ENCODE assay signal across 8 cellular contexts in genomic region chr19:12695514-12695913, GRCh38. TPM values are rescaled to one million over a fixed set of nuclear protein-coding genes. Genes with fewer than 3 reads are reported as not detected.
DNase-seq lines count a peak whose midpoint lies in the region; ATAC-seq and TF ChIP-seq lines count a peak whose summit lies in the region.

No MANE protein-coding gene starts in this region.

- ATAC-seq in activated naive CD8-positive, alpha-beta T cell treated with anti-CD3 and anti-CD28 coated beads, Interleukin-2, amount 10 ng/mL, durations not matched to agents 7 days and 5 days (ENCODE audit: low read depth): no peak
- ATAC-seq in GM21737 (IDR thresholded peaks at IDR 0.05; ENCODE audit: unreplicated experiment): no peak

- no peaks in the 10 kb centered on the region for H3K9me3 Mint-ChIP-seq in activated naive CD4-positive, alpha-beta T cell treated with anti-CD3 and anti-CD28 coated beads, Interleukin-2, amount 10 ng/mL, durations not matched to agents 7 days and 5 days
- no peaks in the 10 kb centered on the region for H3K9me3 Mint-ChIP-seq in activated naive CD8-positive, alpha-beta T cell treated with anti-CD3 and anti-CD28 coated beads, Interleukin-2, amount 10 ng/mL, durations not matched to agents 7 days and 5 days
- no peaks in the 10 kb centered on the region for H3K9me3 Mint-ChIP-seq in type B pancreatic cell

- TF ChIP-seq CTCF in liver (IDR thresholded peaks at IDR 0.05; ENCODE audit: low read depth, low read length, missing input control) (no peak), type B pancreatic cell (conservative IDR thresholded peaks at IDR 0.05) (no peak)

- no peaks in the 10 kb centered on the region for H3K9me3 ChIP-seq in liver (ENCODE audit: control insufficient read depth in 4 of 4, low read length in 3 of 4)

- WGBS in liver: 91% methylated on average over 1 of the region's 1 CpG

- H3K27ac Mint-ChIP-seq in activated naive CD4-positive, alpha-beta T cell treated with anti-CD3 and anti-CD28 coated beads, Interleukin-2, amount 10 ng/mL, durations not matched to agents 7 days and 5 days: no peak overlapping the region
- H3K27ac Mint-ChIP-seq in activated naive CD8-positive, alpha-beta T cell treated with anti-CD3 and anti-CD28 coated beads, Interleukin-2, amount 10 ng/mL, durations not matched to agents 7 days and 5 days: no peak overlapping the region
- H3K27ac Mint-ChIP-seq in type B pancreatic cell: no peak overlapping the region

- POLR2A ChIA-PET in activated naive CD8-positive, alpha-beta T cell treated with anti-CD3 and anti-CD28 coated beads, Interleukin-2, amount 10 ng/mL, durations not matched to agents 7 days and 5 days (lab: Charles Lee): interaction anchor here (1.5 to 3.3 kb wide), 5 partner anchors 10 to 39 kb away, joined by 6 to 24 read pairs (median 13); partner anchors contain the start of genes DHPS, TNPO2 and TRIR

- CTCF ChIA-PET in activated naive CD4-positive, alpha-beta T cell treated with anti-CD3 and anti-CD28 coated beads, Interleukin-2, amount 10 ng/mL, durations not matched to agents 7 days and 5 days (lab: Charles Lee): interaction anchor here (0.8 to 0.9 kb wide), 3 partner anchors 17 to 26 kb away, joined by 3 to 4 read pairs (median 4); no protein-coding TSS in a partner anchor

- H3K27me3 Mint-ChIP-seq in activated naive CD4-positive, alpha-beta T cell treated with anti-CD3 and anti-CD28 coated beads, Interleukin-2, amount 10 ng/mL, durations not matched to agents 7 days and 5 days: no peaks in the 10 kb centered on the region
- no peaks in the 10 kb centered on the region for H3K27me3 Mint-ChIP-seq in activated naive CD8-positive, alpha-beta T cell treated with anti-CD3 and anti-CD28 coated beads, Interleukin-2, amount 10 ng/mL, durations not matched to agents 7 days and 5 days
- H3K27me3 Mint-ChIP-seq in type B pancreatic cell: no peaks in the 10 kb centered on the region

- TF ChIP-seq RAD21 in liver (IDR thresholded peaks at IDR 0.05): no peak

- H3K9ac ChIP-seq in liver (ENCODE audit: low read depth in 1 of 2, low read length in 2 of 2): no peak overlapping the region

- H3K4me1 Mint-ChIP-seq in activated naive CD4-positive, alpha-beta T cell treated with anti-CD3 and anti-CD28 coated beads, Interleukin-2, amount 10 ng/mL, durations not matched to agents 7 days and 5 days: peaks cover 24% of the 10 kb centered on the region
- peaks cover 10% of the 10 kb centered on the region for H3K4me1 Mint-ChIP-seq in activated naive CD8-positive, alpha-beta T cell treated with anti-CD3 and anti-CD28 coated beads, Interleukin-2, amount 10 ng/mL, durations not matched to agents 7 days and 5 days
- peaks cover 7% of the 10 kb centered on the region for H3K4me1 Mint-ChIP-seq in type B pancreatic cell (ENCODE audit: unreplicated experiment)

- H3K4me1 ChIP-seq in liver (ENCODE audit: control insufficient read depth in 4 of 4, insufficient read depth in 4 of 4, low read length in 3 of 4): peaks cover 5 to 22% (median 16%) of the 10 kb centered on the region in 4 donors

- peaks cover 8% of the 10 kb centered on the region for H3K36me3 Mint-ChIP-seq in activated naive CD4-positive, alpha-beta T cell treated with anti-CD3 and anti-CD28 coated beads, Interleukin-2, amount 10 ng/mL, durations not matched to agents 7 days and 5 days
- H3K36me3 Mint-ChIP-seq in activated naive CD8-positive, alpha-beta T cell treated with anti-CD3 and anti-CD28 coated beads, Interleukin-2, amount 10 ng/mL, durations not matched to agents 7 days and 5 days: peaks cover 4% of the 10 kb centered on the region
- peaks cover 4% of the 10 kb centered on the region for H3K36me3 Mint-ChIP-seq in type B pancreatic cell

- peaks cover 0 to 8% (median 1%) of the 10 kb centered on the region in 4 donors for H3K36me3 ChIP-seq in liver (ENCODE audit: control insufficient read depth in 4 of 4, insufficient read depth in 3 of 4, low read depth in 1 of 4, low read length in 3 of 4)

- DNase-seq in activated naive CD4-positive, alpha-beta T cell treated with anti-CD3 and anti-CD28 coated beads, Interleukin-2, amount 10 ng/mL, durations not matched to agents 7 days and 5 days: no peak
- no peak for DNase-seq in activated naive CD4-positive, alpha-beta T cell (lab: John Stamatoyannopoulos, UW)
- DNase-seq in activated naive CD8-positive, alpha-beta T cell treated with anti-CD3 and anti-CD28 coated beads, Interleukin-2, amount 10 ng/mL, durations not matched to agents 7 days and 5 days: no peak
- no peak for DNase-seq in type B pancreatic cell (ENCODE audit: extremely low spot score, unreplicated experiment)
- no peak for DNase-seq in NCI-H1092 (lab: John Stamatoyannopoulos, UW)
- DNase-seq in NCI-H187 (lab: John Stamatoyannopoulos, UW): no peak

- peak overlapping the region; percentile 29 to 81 (median 81) for H3K4me3 ChIP-seq in liver (ENCODE audit: low read depth in 1 of 3, low read length in 3 of 3)

- H3K27ac ChIP-seq in liver (ENCODE audit: low read depth in 1 of 2, low read length in 2 of 2): no peak overlapping the region

- H3K27me3 ChIP-seq in liver (ENCODE audit: control insufficient read depth in 4 of 4, insufficient read depth in 4 of 4, low read length in 3 of 4): no peaks in the 10 kb centered on the region

- H3K4me3 Mint-ChIP-seq in activated naive CD4-positive, alpha-beta T cell treated with anti-CD3 and anti-CD28 coated beads, Interleukin-2, amount 10 ng/mL, durations not matched to agents 7 days and 5 days: peak overlapping the region; percentile 88
- H3K4me3 Mint-ChIP-seq in activated naive CD8-positive, alpha-beta T cell treated with anti-CD3 and anti-CD28 coated beads, Interleukin-2, amount 10 ng/mL, durations not matched to agents 7 days and 5 days: peak overlapping the region; percentile 68
- H3K4me3 Mint-ChIP-seq in type B pancreatic cell: peak overlapping the region; percentile 82

TF ChIP-seq in liver, 16 proteins besides CTCF, POLR2A, EP300 and RAD21:
- TF ChIP-seq ATF3 (IDR thresholded peaks at IDR 0.05): no peak
- no peak for TF ChIP-seq HNF4A (conservative IDR thresholded peaks at IDR 0.05)
- no peak for TF ChIP-seq YY1 (IDR thresholded peaks at IDR 0.05)
- no peak for TF ChIP-seq JUND (IDR thresholded peaks at IDR 0.05)
- TF ChIP-seq, protein P1, sequence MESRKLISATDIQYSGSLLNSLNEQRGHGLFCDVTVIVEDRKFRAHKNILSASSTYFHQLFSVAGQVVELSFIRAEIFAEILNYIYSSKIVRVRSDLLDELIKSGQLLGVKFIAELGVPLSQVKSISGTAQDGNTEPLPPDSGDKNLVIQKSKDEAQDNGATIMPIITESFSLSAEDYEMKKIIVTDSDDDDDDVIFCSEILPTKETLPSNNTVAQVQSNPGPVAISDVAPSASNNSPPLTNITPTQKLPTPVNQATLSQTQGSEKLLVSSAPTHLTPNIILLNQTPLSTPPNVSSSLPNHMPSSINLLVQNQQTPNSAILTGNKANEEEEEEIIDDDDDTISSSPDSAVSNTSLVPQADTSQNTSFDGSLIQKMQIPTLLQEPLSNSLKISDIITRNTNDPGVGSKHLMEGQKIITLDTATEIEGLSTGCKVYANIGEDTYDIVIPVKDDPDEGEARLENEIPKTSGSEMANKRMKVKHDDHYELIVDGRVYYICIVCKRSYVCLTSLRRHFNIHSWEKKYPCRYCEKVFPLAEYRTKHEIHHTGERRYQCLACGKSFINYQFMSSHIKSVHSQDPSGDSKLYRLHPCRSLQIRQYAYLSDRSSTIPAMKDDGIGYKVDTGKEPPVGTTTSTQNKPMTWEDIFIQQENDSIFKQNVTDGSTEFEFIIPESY (IDR thresholded peaks at IDR 0.05): no peak
- TF ChIP-seq GABPA (IDR thresholded peaks at IDR 0.05 in 1 of 2, conservative IDR thresholded peaks at IDR 0.05 in 1 of 2): no peak
- no peak for TF ChIP-seq FOXA2 (IDR thresholded peaks at IDR 0.05)
- TF ChIP-seq SP1 (IDR thresholded peaks at IDR 0.05): no peak
- no peak for TF ChIP-seq NR2F2 (IDR thresholded peaks at IDR 0.05)
- no peak for TF ChIP-seq MAX (IDR thresholded peaks at IDR 0.05)
- no peak for TF ChIP-seq FOXA1 (IDR thresholded peaks at IDR 0.05)

RNA-seq across cellular contexts. Expression of gene FBXW9, which starts 0.9 kb away (rescaled TPM):
- total RNA-seq in activated naive CD8-positive, alpha-beta T cell treated with anti-CD3 and anti-CD28 coated beads, Interleukin-2, amount 10 ng/mL, durations not matched to agents 7 days and 5 days: 1 to 10 TPM; 4.9 to 5.3 TPM
- total RNA-seq in liver: 1 to 10 TPM; 2.3 to 2.5 TPM
- polyA plus RNA-seq in liver: 1 to 10 TPM; 3.4 to 4.0 TPM
- total RNA-seq in type B pancreatic cell (ENCODE audit: low replicate concordance): 15.4 and 17.0 TPM in 2 replicates

RNA-seq across cellular contexts. Expression of gene GNG14, which starts 7.7 kb away (rescaled TPM):
- not detected for total RNA-seq in activated naive CD8-positive, alpha-beta T cell treated with anti-CD3 and anti-CD28 coated beads, Interleukin-2, amount 10 ng/mL, durations not matched to agents 7 days and 5 days
- not detected for total RNA-seq in liver
- polyA plus RNA-seq in liver: not detected
- total RNA-seq in type B pancreatic cell (ENCODE audit: low replicate concordance): 0.85 TPM in 1 of 2 replicates, not detected in the other

RNA-seq across cellular contexts. Expression of gene DHPS, which starts 13.8 kb away (rescaled TPM):
- 100 to 1,000 TPM; 148 to 149 TPM for total RNA-seq in activated naive CD8-positive, alpha-beta T cell treated with anti-CD3 and anti-CD28 coated beads, Interleukin-2, amount 10 ng/mL, durations not matched to agents 7 days and 5 days
- total RNA-seq in liver (10 to 100 TPM; 29.1 to 53.9 TPM), type B pancreatic cell (ENCODE audit: low replicate concordance) (71.2 and 79.4 TPM in 2 replicates)
- 10 to 100 TPM; 34.8 to 50.3 TPM for polyA plus RNA-seq in liver

RNA-seq across cellular contexts. Expression of gene TNPO2, which starts 28.2 kb away (rescaled TPM):
- 10 to 100 TPM; 80.8 to 81.9 TPM for total RNA-seq in activated naive CD8-positive, alpha-beta T cell treated with anti-CD3 and anti-CD28 coated beads, Interleukin-2, amount 10 ng/mL, durations not matched to agents 7 days and 5 days
- total RNA-seq in liver (10 to 100 TPM; 19.6 to 22.2 TPM), type B pancreatic cell (ENCODE audit: low replicate concordance) (78.6 and 99.7 TPM in 2 replicates)
- 10 to 100 TPM in 1 of 2 donors, 1 to 10 TPM in 1; 6.3 to 12.1 TPM for polyA plus RNA-seq in liver

RNA-seq across cellular contexts. Expression of gene WDR83, which starts 28.9 kb away (rescaled TPM):
- 10 to 100 TPM; 18.2 to 21.1 TPM for total RNA-seq in activated naive CD8-positive, alpha-beta T cell treated with anti-CD3 and anti-CD28 coated beads, Interleukin-2, amount 10 ng/mL, durations not matched to agents 7 days and 5 days
- total RNA-seq in liver (1 to 10 TPM; 4.0 to 5.1 TPM), type B pancreatic cell (ENCODE audit: low replicate concordance) (9.8 and 14.6 TPM in 2 replicates)
- polyA plus RNA-seq in liver: 1 to 10 TPM; 3.9 to 4.4 TPM
